23 cellular contexts compared by ENCODE assay signal in the genomic region with DNA sequence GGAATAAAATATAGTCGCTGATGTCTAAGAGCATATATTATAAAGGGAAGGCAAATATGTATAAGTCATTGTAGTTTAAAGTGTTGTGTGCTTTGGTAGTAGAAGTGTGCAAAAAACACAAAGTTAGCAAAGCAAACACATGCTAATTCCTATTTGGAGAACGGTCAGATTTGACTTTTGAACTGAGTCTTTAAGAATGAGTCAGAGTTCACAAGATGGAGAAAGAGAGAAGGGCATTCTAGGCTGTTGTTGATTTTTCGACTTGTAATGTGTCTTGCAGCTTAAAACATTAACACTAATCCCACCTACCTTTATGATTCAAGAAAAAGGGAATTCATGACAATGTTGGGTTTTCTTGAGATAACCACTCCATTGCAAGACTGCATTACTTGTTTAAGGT.
DNase-seq lines count a peak whose midpoint lies in the region; ATAC-seq and TF ChIP-seq lines count a peak whose summit lies in the region.
"Had no signal": no experiment of that assay in that cellular context is flagged by ENCODE, and none has a peak within 500 bp of the region (broad histone marks: within the 10 kb centered on the region; RNA-seq: fewer than 3 reads in every experiment).

No MANE protein-coding gene starts in this region.

- in situ Hi-C loops in Caki2 (cut with HindIII; ENCODE audit: low pct_unique_long_range_greater_than_20kb, low sequenced_read_pairs), result no loop called here

- TF ChIP-seq CTCF in coronary artery (IDR thresholded peaks at IDR 0.05), result no peak

- DNase-seq in Caki2 (ENCODE audit: low read depth) (peak; percentile 15), M059J (ENCODE audit: low read depth) (peak; percentile 41), coronary artery (ENCODE audit: low spot score) (no peak), renal cortical epithelial cell (ENCODE audit: low read depth) (peak; percentile 73), MV-4-11 (lab: John Stamatoyannopoulos, UW) (no peak), medulla oblongata (ENCODE audit: extremely low spot score) (no peak)
- DNase-seq: activated B cell treated with CpG ODN at 0.5 μM for 24 hours; activated CD4-positive, alpha-beta T cell treated with anti-CD3 and anti-CD28 coated beads, Interleukin-2, amount 50 U/mL, for 4 hours; activated CD8-positive, alpha-beta memory T cell treated with anti-CD3 and anti-CD28 coated beads, Interleukin-2, amount 50 U/mL, for 48 hours; activated naive CD8-positive, alpha-beta T cell treated with anti-CD3 and anti-CD28 coated beads, Interleukin-2, amount 10 ng/mL, durations not matched to agents 7 days and 5 days; Caco-2; colonic mucosa; left cardiac atrium; naive B cell; NCI-H1417; NCI-H526; occipital lobe; RPMI8226; stimulated activated CD4-positive, alpha-beta T cell treated with anti-CD3 and anti-CD28 coated beads, Interleukin-12 subunit alpha, Interleukin-12 subunit beta, amount 100 ng/mL, for 4 hours had no signal

- ATAC-seq in GM18873 (IDR thresholded peaks at IDR 0.05; ENCODE audit: low FRiP score, unreplicated experiment), result no peak
- no peak for ATAC-seq in HG02884 (IDR thresholded peaks at IDR 0.05; ENCODE audit: unreplicated experiment)
- ATAC-seq: left cardiac atrium had no signal

- H3K27ac ChIP-seq in coronary artery, result peak overlapping the region; percentile 79 to 81
- H3K27ac ChIP-seq: BLaER1 treated with 17β-estradiol and CSF1 and Interleukin-3, amounts not matched to agents 10 nM and 100 nM; colonic mucosa had no signal

- H3K4me3 ChIP-seq in coronary artery, result no peak overlapping the region
- H3K4me3 ChIP-seq: BLaER1 treated with 17β-estradiol and CSF1 and Interleukin-3, amounts not matched to agents 10 nM and 100 nM; colonic mucosa; HAP-1 had no signal

Comparison
In these comparisons a context has a peak if more than half of its experiments do, and no peak if none do; other contexts are left out.
1. DNase-seq: peak in Caki2 (single experiment), M059J (single experiment) and renal cortical epithelial cell (single experiment); none in coronary artery (single experiment), MV-4-11 (single experiment) and medulla oblongata (single experiment).